In genomic region chr6:30678964-30679726, GRCh38 we compare ENCODE assay signal across 8 cellular contexts. TPM values are rescaled to one million over a fixed set of nuclear protein-coding genes. Genes with fewer than 3 reads are reported as not detected.
DNase-seq lines count a peak whose midpoint lies in the region; ATAC-seq and TF ChIP-seq lines count a peak whose summit lies in the region.

No MANE protein-coding gene starts in this region.

- ATAC-seq in HG03354 (IDR thresholded peaks at IDR 0.05; ENCODE audit: poor library complexity, severe bottlenecking, unreplicated experiment) (peak; percentile 43), GM18511 (IDR thresholded peaks at IDR 0.05; ENCODE audit: unreplicated experiment) (no peak)

- peaks cover 32% of the 10 kb centered on the region for H3K36me3 Mint-ChIP-seq in endothelial cell (ENCODE audit: low read depth, unreplicated experiment)

- peaks cover 47% of the 10 kb centered on the region for H3K4me1 Mint-ChIP-seq in endothelial cell (ENCODE audit: unreplicated experiment)

- peak; percentile 89 for DNase-seq in Daoy (ENCODE audit: low read depth)
- peak; percentile 69 to 79 for DNase-seq in NOMO-1 (lab: John Stamatoyannopoulos, UW; ENCODE audit: unreplicated experiment in 2 of 2)
- peak; percentile 70 for DNase-seq in activated CD8-positive, alpha-beta memory T cell treated with anti-CD3 and anti-CD28 coated beads, Interleukin-2, amount 50 U/mL, for 24 hours (ENCODE audit: extremely low read depth)
- DNase-seq in endothelial cell (ENCODE audit: low spot score): peak; percentile 97
- DNase-seq in midbrain (lab: John Stamatoyannopoulos, UW): peak; percentile 87
- peak; percentile 86 for DNase-seq in stimulated activated CD8-positive, alpha-beta memory T cell treated with anti-CD3 and anti-CD28 coated beads, Interleukin-15, amount 100 ng/mL, for 48 hours (ENCODE audit: low read depth in 2 of 2)

- H3K27me3 Mint-ChIP-seq in endothelial cell (ENCODE audit: unreplicated experiment): peaks cover 13% of the 10 kb centered on the region

- peak overlapping the region; percentile 86 for H3K4me3 Mint-ChIP-seq in endothelial cell (ENCODE audit: unreplicated experiment)

- no peaks in the 10 kb centered on the region for H3K9me3 Mint-ChIP-seq in endothelial cell (ENCODE audit: unreplicated experiment)

- peak; percentile 80 for TF ChIP-seq CTCF in endothelial cell (IDR thresholded peaks at IDR 0.05; ENCODE audit: unreplicated experiment)

- H3K27ac Mint-ChIP-seq in endothelial cell (ENCODE audit: unreplicated experiment): no peak overlapping the region

RNA-seq across cellular contexts. Expression of gene DHX16, which starts 6.3 kb away (rescaled TPM):
- total RNA-seq in Daoy (2014; rRNA removed; shearing (Covaris generic)): 59.9 and 87.0 TPM in 2 replicates
- 38.5 TPM for total RNA-seq in endothelial cell (ENCODE audit: unreplicated experiment)

RNA-seq across cellular contexts. Expression of gene PPP1R18, which starts 7.3 kb away (rescaled TPM):
- 71.6 and 77.5 TPM in 2 replicates for total RNA-seq in Daoy (2014; rRNA removed; shearing (Covaris generic))
- 285 TPM for total RNA-seq in endothelial cell (ENCODE audit: unreplicated experiment)

RNA-seq across cellular contexts. Expression of gene NRM, which starts 11.6 kb away (rescaled TPM):
- total RNA-seq in Daoy (2014; rRNA removed; shearing (Covaris generic)): 7.5 and 7.8 TPM in 2 replicates
- 26.0 TPM for total RNA-seq in endothelial cell (ENCODE audit: unreplicated experiment)

RNA-seq across cellular contexts. Expression of gene C6orf136, which starts 32.2 kb away (rescaled TPM):
- 5.3 and 7.1 TPM in 2 replicates for total RNA-seq in Daoy (2014; rRNA removed; shearing (Covaris generic))
- total RNA-seq in endothelial cell (ENCODE audit: unreplicated experiment): 15.1 TPM

RNA-seq across cellular contexts. Expression of gene MDC1, which starts 37.9 kb away (rescaled TPM):
- 12.6 and 21.9 TPM in 2 replicates for total RNA-seq in Daoy (2014; rRNA removed; shearing (Covaris generic))
- total RNA-seq in endothelial cell (ENCODE audit: unreplicated experiment): 51.7 TPM
